ENCODE assay signal across 9 cellular contexts in the genomic region with DNA sequence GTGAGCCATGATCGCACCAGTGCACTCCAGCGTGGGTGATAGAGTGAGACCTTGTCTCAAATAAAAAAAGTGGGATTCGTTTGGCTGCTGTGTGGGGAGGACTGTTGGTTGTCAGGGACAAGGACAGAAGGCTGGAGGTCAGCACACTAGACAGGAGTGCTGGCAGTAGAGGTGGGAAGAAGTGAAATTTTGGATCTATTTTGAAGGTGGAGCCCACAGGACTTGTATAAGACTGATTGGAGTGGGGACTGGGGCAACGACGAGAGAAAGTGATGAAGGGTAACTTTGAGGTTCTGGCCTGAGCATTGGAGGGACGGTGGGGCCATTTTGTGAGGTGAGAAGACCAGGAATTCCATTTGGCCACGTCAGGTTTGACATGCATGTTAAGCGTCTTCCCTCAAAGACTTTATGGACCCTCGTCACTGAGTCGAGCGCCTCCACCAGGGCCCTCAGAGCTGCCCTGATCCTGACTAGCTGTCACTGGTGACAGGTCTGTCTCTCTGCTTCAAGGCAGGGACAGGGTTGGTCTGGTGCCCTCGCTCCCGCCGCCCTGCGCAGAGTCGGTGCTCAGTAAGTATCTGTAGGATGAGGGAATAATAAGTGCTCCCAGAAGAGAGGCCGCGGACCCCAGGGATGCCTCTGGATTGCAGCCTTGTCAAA. TPM values are rescaled to one million over a fixed set of nuclear protein-coding genes. Genes with fewer than 3 reads are reported as not detected.
DNase-seq lines count a peak whose midpoint lies in the region; ATAC-seq, FAIRE-seq and TF ChIP-seq lines count a peak whose summit lies in the region.
"Had no signal": no experiment of that assay in that cellular context is flagged by ENCODE, and none has a peak within 500 bp of the region (broad histone marks: within the 10 kb centered on the region; RNA-seq: fewer than 3 reads in every experiment).

No MANE protein-coding gene starts in this region.

- intact Hi-C loops in breast epithelium (cut with DNase I; ENCODE audit: low total_unique reads) (no loop called here), aorta (cut with DNase I) (loop anchor here (1.0 to 5.0 kb wide), 2 partner anchors 487 to 490 kb away; no protein-coding TSS in a partner anchor)

- peak overlapping the region; percentile 29 for H4K8ac ChIP-seq in mesenchymal stem cell (ENCODE audit: low read length)

- peak overlapping the region in 1 of 2 experiments; percentile 9 for H3K14ac ChIP-seq in mesenchymal stem cell (ENCODE audit: low read length in 2 of 2)

- TF ChIP-seq POLR2A in GM12892 (IDR thresholded peaks at IDR 0.05; ENCODE audit: low read depth, low read length) (no peak), breast epithelium (IDR thresholded peaks at IDR 0.05) (no peak)

- no peak for TF ChIP-seq CTCF in breast epithelium (IDR thresholded peaks at IDR 0.05)

- H3K36me3 ChIP-seq in breast epithelium: no peaks in the 10 kb centered on the region
- peaks cover 19 to 26% of the 10 kb centered on the region in 2 experiments for H3K36me3 ChIP-seq in mesenchymal stem cell (ENCODE audit: control insufficient read depth in 1 of 2, insufficient read depth in 2 of 2, low read depth in 1 of 2, low read length in 2 of 2)
- peaks cover 0 to 4% of the 10 kb centered on the region in 2 donors for H3K36me3 ChIP-seq in aorta (ENCODE audit: control insufficient read depth in 1 of 2, insufficient read depth in 2 of 2, low read length in 1 of 2)

- H3K4me1 ChIP-seq in breast epithelium: peaks cover 0 to 5% of the 10 kb centered on the region in 2 donors
- H3K4me1 ChIP-seq in mesenchymal stem cell (ENCODE audit: control insufficient read depth, insufficient read depth, low read depth, low read length): peaks cover 11% of the 10 kb centered on the region
- H3K4me1 ChIP-seq in aorta (ENCODE audit: control insufficient read depth in 1 of 2, insufficient read depth in 2 of 2, low read length in 2 of 2): no peaks in the 10 kb centered on the region

- FAIRE-seq in GM12892 (lab: Jason Lieb, UNC): peak; percentile 36
- FAIRE-seq in frontal cortex (lab: Jason Lieb, UNC): no peak

- peak overlapping the region; percentile 90 for H3K9ac ChIP-seq in mesenchymal stem cell (ENCODE audit: low read length)

- H3K4me3 ChIP-seq in breast epithelium (peak overlapping the region; percentile 79 to 85 (median 85)), mesenchymal stem cell (ENCODE audit: insufficient read depth in 1 of 2, low read depth in 1 of 2, low read length in 2 of 2) (peak overlapping the region; percentile 66 to 91), aorta (ENCODE audit: low read length in 2 of 2) (peak overlapping the region; percentile 49 to 65)

- peak overlapping the region; percentile 19 for H2AK5ac ChIP-seq in mesenchymal stem cell (ENCODE audit: low read length, severe bottlenecking)

- 32% methylated on average over 18 of the region's 18 CpGs for WGBS in mesenchymal stem cell
- 18 to 21% methylated on average over 18 of the region's 18 CpGs for WGBS in aorta, 2 donors

- H3K27me3 ChIP-seq in breast epithelium: no peaks in the 10 kb centered on the region
- peaks cover 4 to 19% of the 10 kb centered on the region in 2 experiments for H3K27me3 ChIP-seq in mesenchymal stem cell (ENCODE audit: control insufficient read depth in 1 of 2, insufficient read depth in 1 of 2, low read length in 2 of 2)
- H3K27me3 ChIP-seq in aorta (ENCODE audit: control insufficient read depth in 1 of 2, insufficient read depth in 2 of 2, low read length in 1 of 2): peaks cover 0 to 2% of the 10 kb centered on the region in 2 donors

- H3K4ac ChIP-seq in mesenchymal stem cell (ENCODE audit: low read depth in 1 of 2, low read length in 2 of 2): peak overlapping the region in 1 of 2 experiments; percentile 81

- ATAC-seq in aorta (ENCODE audit: low FRiP score) (no peak), GM18520 (IDR thresholded peaks at IDR 0.05; ENCODE audit: unreplicated experiment) (no peak)

- peak overlapping the region; percentile 65 for H2BK15ac ChIP-seq in mesenchymal stem cell (ENCODE audit: low read depth, poor library complexity, severe bottlenecking)

- no peak for DNase-seq in GM12892 (ENCODE audit: insufficient read length)
- peak; percentile 28 for DNase-seq in M059J (ENCODE audit: low read depth)
- no peak for DNase-seq in breast epithelium (ENCODE audit: low spot score in 2 of 2)
- no peak for DNase-seq in mesenchymal stem cell
- no peak for DNase-seq in aorta
- no peak for DNase-seq in frontal cortex (ENCODE audit: low spot score in 2 of 2)
- DNase-seq in stimulated activated CD4-positive, alpha-beta T cell treated with anti-CD3 and anti-CD28 coated beads, Interleukin-15, amount 100 ng/mL, for 24 hours: no peak

- H2BK5ac ChIP-seq in mesenchymal stem cell (ENCODE audit: low read depth, low read length, poor library complexity, severe bottlenecking): no peak overlapping the region

- H3K27ac ChIP-seq in breast epithelium (peak overlapping the region; percentile 79 to 81), mesenchymal stem cell (ENCODE audit: low read length, poor library complexity, severe bottlenecking) (peak overlapping the region; percentile 53), aorta (ENCODE audit: low read depth in 1 of 2, low read length in 2 of 2) (no peak overlapping the region)

- H3K9me3 ChIP-seq in breast epithelium: no peaks in the 10 kb centered on the region
- no peaks in the 10 kb centered on the region for H3K9me3 ChIP-seq in mesenchymal stem cell (ENCODE audit: control insufficient read depth, low read length)
- H3K9me3 ChIP-seq in aorta (ENCODE audit: control insufficient read depth, low read length): peaks cover 1% of the 10 kb centered on the region

- H3K18ac ChIP-seq in mesenchymal stem cell (ENCODE audit: low read depth in 1 of 2, low read length in 2 of 2): peak overlapping the region; percentile 38 to 88

- peak overlapping the region in 1 of 2 experiments; percentile 34 for H3K23ac ChIP-seq in mesenchymal stem cell (ENCODE audit: low read length in 2 of 2)

- H2AFZ ChIP-seq in mesenchymal stem cell (ENCODE audit: low read depth, low read length): peak overlapping the region; percentile 75

- H2BK12ac ChIP-seq in mesenchymal stem cell (ENCODE audit: low read length in 2 of 2): no peak overlapping the region

- H3K79me1 ChIP-seq in mesenchymal stem cell (replicated peaks; ENCODE audit: low read length, poor library complexity, severe bottlenecking): peaks cover 31% of the 10 kb centered on the region

- no peak overlapping the region for H2BK120ac ChIP-seq in mesenchymal stem cell (ENCODE audit: low read depth, low read length)

- H3K4me2 ChIP-seq in mesenchymal stem cell (ENCODE audit: low read length, poor library complexity, severe bottlenecking): peak overlapping the region; percentile 89

- peak overlapping the region; percentile 45 for H4K91ac ChIP-seq in mesenchymal stem cell (ENCODE audit: low read length)

RNA-seq across cellular contexts. Expression of a gene that starts 0.7 kb away (rescaled TPM):
- polyA plus RNA-seq in GM12892 (2012; ENCODE audit: missing spikeins): 0.68 TPM
- 1.4 and 9.7 TPM in 2 replicates for total RNA-seq in M059J (2014; rRNA removed; shearing (Covaris generic))
- total RNA-seq in breast epithelium (10 to 100 TPM in 1 of 3 donors, 1 to 10 TPM in 2; 5.6 to 10.1 (median 9.2) TPM), aorta (1 to 10 TPM; 4.1 to 5.4 TPM), frontal cortex (4.1 TPM)
- 2.5 TPM for polyA plus RNA-seq in mesenchymal stem cell (2013, experiment 1 of 2)
- polyA plus RNA-seq in mesenchymal stem cell (2013, experiment 2 of 2): 2.7 TPM
- 1 to 10 TPM; 1.1 to 2.6 TPM for polyA plus RNA-seq in aorta

RNA-seq across cellular contexts. Expression of a gene that starts 17.2 kb away (rescaled TPM):
- polyA plus RNA-seq in GM12892 (2012; ENCODE audit: missing spikeins): not detected
- 0.27 TPM in 1 of 2 replicates, not detected in the other for total RNA-seq in M059J (2014; rRNA removed; shearing (Covaris generic))
- total RNA-seq in breast epithelium (1 to 10 TPM; 3.4 to 7.0 (median 4.3) TPM), aorta (10 to 100 TPM; 10.4 to 11.5 TPM), frontal cortex (0.41 TPM)
- 0.21 TPM for polyA plus RNA-seq in mesenchymal stem cell (2013, experiment 1 of 2)
- 0.25 TPM for polyA plus RNA-seq in mesenchymal stem cell (2013, experiment 2 of 2)
- 1 to 10 TPM; 1.1 to 6.3 TPM for polyA plus RNA-seq in aorta

RNA-seq across cellular contexts. Expression of a gene that starts 24.8 kb away (rescaled TPM):
- not detected for polyA plus RNA-seq in GM12892 (2012; ENCODE audit: missing spikeins)
- not detected in 2 replicates for total RNA-seq in M059J (2014; rRNA removed; shearing (Covaris generic))
- total RNA-seq in breast epithelium: under 1 TPM in 1 of 3 donors, not detected in 2; 0.98 TPM
- polyA plus RNA-seq in mesenchymal stem cell (2013, experiment 1 of 2): not detected
- not detected for polyA plus RNA-seq in mesenchymal stem cell (2013, experiment 2 of 2)
- total RNA-seq in aorta: under 1 TPM; 0.57 to 0.71 TPM
- under 1 TPM in 1 of 2 donors, not detected in 1; 0.10 TPM for polyA plus RNA-seq in aorta
- not detected for total RNA-seq in frontal cortex
- total RNA-seq: subcutaneous adipose tissue had no signal

RNA-seq across cellular contexts. Expression of a gene that starts 34.6 kb away (rescaled TPM):
- polyA plus RNA-seq in GM12892 (2012; ENCODE audit: missing spikeins): not detected
- total RNA-seq in M059J (2014; rRNA removed; shearing (Covaris generic)): not detected in 2 replicates
- total RNA-seq in breast epithelium: 1 to 10 TPM in 2 of 3 donors, under 1 TPM in 1; 0.98 to 3.2 (median 1.8) TPM
- 0.18 TPM for polyA plus RNA-seq in mesenchymal stem cell (2013, experiment 1 of 2)
- polyA plus RNA-seq in mesenchymal stem cell (2013, experiment 2 of 2): 0.14 TPM
- 1 to 10 TPM; 3.0 to 4.5 TPM for total RNA-seq in aorta
- 1 to 10 TPM in 1 of 2 donors, under 1 TPM in 1; 0.97 to 2.3 TPM for polyA plus RNA-seq in aorta
- total RNA-seq in frontal cortex: under 0.01 TPM

RNA-seq across cellular contexts. Expression of a gene that starts 42.6 kb away (rescaled TPM):
- polyA plus RNA-seq in GM12892 (2012; ENCODE audit: missing spikeins): not detected
- not detected in 2 replicates for total RNA-seq in M059J (2014; rRNA removed; shearing (Covaris generic))
- not detected for total RNA-seq in breast epithelium
- polyA plus RNA-seq in mesenchymal stem cell (2013, experiment 1 of 2): not detected
- not detected for polyA plus RNA-seq in mesenchymal stem cell (2013, experiment 2 of 2)
- total RNA-seq in aorta: not detected
- polyA plus RNA-seq in aorta: under 1 TPM in 1 of 2 donors, not detected in 1; 0.36 TPM
- total RNA-seq in frontal cortex: not detected
- total RNA-seq: subcutaneous adipose tissue had no signal

Comparison
In these comparisons a context has a peak if more than half of its experiments do, and no peak if none do; other contexts are left out.
1. H3K27ac ChIP-seq: peak in breast epithelium (2 of 2) and mesenchymal stem cell (single experiment); none in aorta (0 of 2).
2. Peak in every context shown above with its lines, with median percentiles within 50 percentile points of each other: H3K4me3 ChIP-seq.